Comparison of ENCODE assay signal across 8 cellular contexts in genomic region chr1:84689514-84690396, GRCh38. TPM values are rescaled to one million over a fixed set of nuclear protein-coding genes. Genes with fewer than 3 reads are reported as not detected.
DNase-seq lines count a peak whose midpoint lies in the region; ATAC-seq and TF ChIP-seq lines count a peak whose summit lies in the region.

No MANE protein-coding gene starts in this region.

- peak overlapping the region; percentile 71 for H3K9ac ChIP-seq in HUES48 (ENCODE audit: low read depth, low read length)

- H3K4me1 ChIP-seq in HUES48 (ENCODE audit: control insufficient read depth, insufficient read depth, low read length) (peaks cover 26% of the 10 kb centered on the region), SJSA1 (replicated peaks) (peaks cover 10% of the 10 kb centered on the region), stomach (peaks cover 0 to 40% (median 24%) of the 10 kb centered on the region in 4 donors)

- peak overlapping the region; percentile 73 for H3K4me3 ChIP-seq in HUES48 (ENCODE audit: low read depth, low read length)
- peak overlapping the region; percentile 57 for H3K4me3 ChIP-seq in SJSA1
- H3K4me3 ChIP-seq in stomach: peak overlapping the region; percentile 76 to 96 (median 88)

- 1 to 5% (median 2%) methylated on average over 25 to 67 of the region's 67 CpGs for WGBS in stomach, 5 donors

- H3K9me3 ChIP-seq in HUES48 (ENCODE audit: control insufficient read depth, insufficient read depth, low read length): no peaks in the 10 kb centered on the region
- no peaks in the 10 kb centered on the region; the same call in 1 of the 2 replicates for H3K9me3 ChIP-seq in SJSA1 (replicated peaks)
- H3K9me3 ChIP-seq in stomach: no peaks in the 10 kb centered on the region

- TF ChIP-seq CTCF in stomach (IDR thresholded peaks at IDR 0.05): peak in 1 of 7 experiments; percentile 0

- H3K36me3 ChIP-seq in HUES48 (ENCODE audit: control insufficient read depth, insufficient read depth, low read length) (no peaks in the 10 kb centered on the region), SJSA1 (no peaks in the 10 kb centered on the region), stomach (no peaks in the 10 kb centered on the region)

- DNase-seq in CMK (ENCODE audit: low read depth) (peak; percentile 33), SJSA1 (ENCODE audit: low read depth in 1 of 2, low spot score in 2 of 2) (peak; percentile 29 to 51), dedifferentiated amniotic fluid mesenchymal stem cell (ENCODE audit: extremely low spot score) (peak; percentile 41), lung microvascular endothelial cell (ENCODE audit: low read depth in 2 of 2) (peak; percentile 45 to 49), stomach (peak; percentile 58), NCI-H128 (lab: John Stamatoyannopoulos, UW; ENCODE audit: unreplicated experiment) (no peak)

- H3K27me3 ChIP-seq in HUES48 (ENCODE audit: control insufficient read depth, insufficient read depth, low read length): no peaks in the 10 kb centered on the region
- H3K27me3 ChIP-seq in SJSA1 (replicated peaks): no peaks in the 10 kb centered on the region
- no peaks in the 10 kb centered on the region for H3K27me3 ChIP-seq in stomach

- peak; percentile 35 for ATAC-seq in GM19035 (IDR thresholded peaks at IDR 0.05; ENCODE audit: unreplicated experiment)

- TF ChIP-seq POLR2A in stomach (IDR thresholded peaks at IDR 0.05): no peak

- intact Hi-C loops in stomach (cut with DNase I; ENCODE audit: low total_unique reads): no loop called here

- TF ChIP-seq EP300 in stomach (IDR thresholded peaks at IDR 0.05): no peak

- H3K27ac ChIP-seq in HUES48 (ENCODE audit: low read depth, low read length) (peak overlapping the region; percentile 94), SJSA1 (no peak overlapping the region), stomach (peak overlapping the region; percentile 83 to 96 (median 93))

RNA-seq across cellular contexts. Expression of gene SSX2IP, which starts 0.5 kb away (rescaled TPM):
- 10.7 and 14.0 TPM in 2 replicates for total RNA-seq in SJSA1 (2014; rRNA removed; shearing (Covaris generic))
- 0.60 and 0.87 TPM in 2 replicates for total RNA-seq in lung microvascular endothelial cell
- total RNA-seq in stomach: 10 to 100 TPM in 4 of 5 donors, 1 to 10 TPM in 1; 4.9 to 24.5 (median 17.4) TPM
- 1 to 10 TPM; 2.6 to 4.4 (median 3.4) TPM for polyA plus RNA-seq in stomach
